ENCODE assay signal across 8 cellular contexts in the genomic region with DNA sequence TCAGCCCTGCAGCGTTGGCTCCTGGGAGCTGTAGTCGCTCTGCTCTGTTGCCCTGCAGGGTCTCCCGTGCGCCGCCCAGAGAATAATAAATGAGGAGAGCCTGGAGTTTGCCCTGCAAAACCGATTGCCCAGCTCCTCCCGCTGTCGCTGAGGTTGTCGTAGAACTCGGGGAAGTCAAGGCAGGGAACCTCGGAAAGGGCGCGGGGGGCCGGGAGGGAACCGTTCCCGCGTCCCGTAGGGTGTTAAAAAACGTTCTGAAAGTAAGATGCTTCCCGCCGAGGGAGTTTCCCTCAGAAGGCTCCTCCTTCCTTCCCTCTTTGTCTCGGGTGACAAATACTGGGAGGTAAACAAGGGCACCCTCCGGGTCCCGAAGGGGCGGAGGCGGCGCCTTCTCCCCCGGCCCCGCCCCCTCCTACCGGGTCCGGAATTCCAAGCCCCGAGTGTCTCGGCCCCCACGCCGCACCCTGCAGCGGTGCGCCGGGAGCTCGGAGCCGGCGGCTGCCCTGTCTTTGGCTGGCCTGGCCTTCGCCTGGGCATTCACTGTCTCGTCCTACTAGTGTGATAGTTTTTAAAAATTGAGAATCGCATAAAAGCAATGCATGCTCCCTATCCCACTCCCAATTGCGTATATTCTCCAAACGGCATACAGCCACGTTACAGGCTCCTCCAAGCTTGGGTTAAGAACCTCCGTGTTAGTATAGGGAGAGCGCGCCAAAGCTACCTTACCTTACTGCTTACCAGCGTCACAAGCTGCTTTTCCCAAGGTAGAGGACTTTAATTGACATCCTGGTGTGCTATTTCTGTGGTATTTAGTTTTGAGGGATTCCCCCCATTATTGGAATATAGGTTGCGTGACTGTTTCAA. TPM values are rescaled to one million over a fixed set of nuclear protein-coding genes. Genes with fewer than 3 reads are reported as not detected.
DNase-seq lines count a peak whose midpoint lies in the region; ATAC-seq and TF ChIP-seq lines count a peak whose summit lies in the region.

No MANE protein-coding gene starts in this region.

- CTCF ChIA-PET in BJ (lab: Yijun Ruan, JAX), result interaction anchor here (0.6 to 4.5 kb wide), 8 partner anchors 11 to 86 kb away, joined by 3 to 20 read pairs (median 3); no protein-coding TSS in a partner anchor

- POLR2A ChIA-PET in BJ (lab: Charles Lee), result interaction anchor here (0.6 to 3.1 kb wide), 5 partner anchors 11 to 90 kb away, joined by 3 to 19 read pairs (median 4); a partner anchor contains a TSS

- no peaks in the 10 kb centered on the region; the same call in 1 of the 2 replicates for H3K36me3 ChIP-seq in BJ (ENCODE audit: control insufficient read depth, insufficient read depth, low read length)

- no peaks in the 10 kb centered on the region for H3K9me3 ChIP-seq in T-helper 17 cell (ENCODE audit: control insufficient read depth, low read length, poor library complexity, severe bottlenecking)

- peak overlapping the region; percentile 39 to 95 for H3K27ac ChIP-seq in coronary artery

- peak overlapping the region; percentile 86 for H3K4me3 ChIP-seq in BJ (ENCODE audit: low read depth, low read length)
- peak overlapping the region; percentile 86 for H3K4me3 ChIP-seq in coronary artery

- peaks cover 7% of the 10 kb centered on the region for H3K36me3 Mint-ChIP-seq in T-helper 17 cell (ENCODE audit: low read depth)

- no peaks in the 10 kb centered on the region for H3K27me3 ChIP-seq in BJ (ENCODE audit: control insufficient read depth, insufficient read depth, low read length)

- peaks cover 31% of the 10 kb centered on the region for H3K4me1 Mint-ChIP-seq in T-helper 17 cell

- ATAC-seq in GM18867 (IDR thresholded peaks at IDR 0.05; ENCODE audit: unreplicated experiment) (peak; percentile 23), HG03045 (IDR thresholded peaks at IDR 0.05; ENCODE audit: unreplicated experiment) (peak; percentile 31), T-helper 17 cell (peak; percentile 32)

- DNase-seq in BJ (ENCODE audit: low read depth), result peak; percentile 41
- peak; percentile 25 for DNase-seq in NCI-H187 treated with DMSO at 0.1 percent for 48 hours (lab: John Stamatoyannopoulos, UW)
- peak in 2 of 3 donors; percentile 27 to 36 for DNase-seq in T-helper 17 cell
- DNase-seq in coronary artery (ENCODE audit: low spot score), result peak; percentile 78
- peak; percentile 96 for DNase-seq in left kidney (ENCODE audit: low read depth, low spot score)
- DNase-seq in stimulated activated CD4-positive, alpha-beta T cell treated with anti-CD3 and anti-CD28 coated beads, TNF-alpha, amount 100 ng/mL, for 24 hours (ENCODE audit: low read depth in 3 of 3), result peak; percentile 7 to 61 (median 9)

- peak overlapping the region; percentile 97 for H3K27ac Mint-ChIP-seq in T-helper 17 cell

- peaks cover 12% of the 10 kb centered on the region for H3K27me3 Mint-ChIP-seq in T-helper 17 cell

- TF ChIP-seq CTCF in BJ (IDR thresholded peaks at IDR 0.05; ENCODE audit: insufficient read depth, low read depth, low read length) (no peak), coronary artery (IDR thresholded peaks at IDR 0.05) (no peak)

- peak overlapping the region; percentile 100 for H3K4me3 Mint-ChIP-seq in T-helper 17 cell

RNA-seq across cellular contexts. Expression of a gene that starts 1.0 kb away (rescaled TPM):
- polyA plus RNA-seq in BJ (2011; rRNA removed), result 32.7 and 68.5 TPM in 2 replicates
- polyA minus RNA-seq in BJ (2011; rRNA and poly(A)+ RNA removed), result 14.8 and 17.6 TPM in 2 replicates
- 100 to 1,000 TPM; 131 to 139 TPM for total RNA-seq in T-helper 17 cell

RNA-seq across cellular contexts. Expression of a gene that starts 35.6 kb away (rescaled TPM):
- polyA plus RNA-seq in BJ (2011; rRNA removed), result 3.7 and 8.9 TPM in 2 replicates
- polyA minus RNA-seq in BJ (2011; rRNA and poly(A)+ RNA removed), result 2.2 and 2.8 TPM in 2 replicates
- total RNA-seq in T-helper 17 cell, result 1 to 10 TPM; 4.0 to 5.3 TPM

Comparison
In these comparisons a context has a peak if more than half of its experiments do, and no peak if none do; other contexts are left out.
1. Peak in every context shown above with its lines: DNase-seq, ATAC-seq, H3K4me3 ChIP-seq and H3K27ac ChIP-seq.
2. DNase-seq: peak in every context shown above with its lines; median percentile 96 in left kidney; 78 in coronary artery; 41 in BJ; 32 in T-helper 17 cell; 25 in NCI-H187 treated with DMSO at 0.1 percent for 48 hours; 9 in stimulated activated CD4-positive, alpha-beta T cell treated with anti-CD3 and anti-CD28 coated beads, TNF-alpha, amount 100 ng/mL, for 24 hours.